ENCODE assay signal across 22 cellular contexts in the genomic region with DNA sequence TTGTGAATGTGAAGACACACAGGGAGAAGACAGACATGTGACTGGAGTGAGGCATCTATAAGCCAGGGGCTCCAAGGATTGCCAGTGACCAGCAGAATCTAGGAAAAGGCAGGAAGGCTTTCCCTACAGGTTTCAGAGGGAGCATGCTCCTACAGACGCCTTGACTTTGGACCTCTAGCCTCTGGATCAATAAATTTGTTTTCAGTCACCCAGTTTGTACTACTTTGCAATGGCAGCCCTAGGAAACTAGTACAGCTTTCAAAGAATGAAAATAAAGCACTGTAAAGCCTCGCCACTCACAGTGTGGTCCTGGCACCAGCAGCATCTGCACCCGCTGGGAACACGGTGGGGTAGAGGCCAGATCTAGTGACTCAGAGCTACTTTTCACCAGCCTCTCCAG.
"Had no signal": no experiment of that assay in that cellular context is flagged by ENCODE, and none has a peak within 500 bp of the region (broad histone marks: within the 10 kb centered on the region; RNA-seq: fewer than 3 reads in every experiment).

No MANE protein-coding gene starts in this region.

- H3K4me2 ChIP-seq: smooth muscle cell had no signal

- H3K9me3 Mint-ChIP-seq: activated CD4-positive, alpha-beta T cell treated with anti-CD3 and anti-CD28 coated beads, Interleukin-2, amount 10 ng/mL, durations not matched to agents 24 days and 14 days; activated CD8-positive, alpha-beta T cell treated with anti-CD3 and anti-CD28 coated beads for 36 hours; activated naive CD8-positive, alpha-beta T cell treated with anti-CD3 and anti-CD28 coated beads for 36 hours; activated T-helper 17 cell treated with anti-CD3 and anti-CD28 coated beads, Interleukin-2, amount 50 U/mL, for 72 hours; stimulated activated effector memory CD8-positive, alpha-beta T cell treated with anti-CD3 and anti-CD28 coated beads, Interleukin-12 subunit alpha, Interleukin-12 subunit beta, amount 100 ng/mL, for 72 hours; type B pancreatic cell had no signal

- H3K4me1 Mint-ChIP-seq: activated CD4-positive, alpha-beta T cell treated with anti-CD3 and anti-CD28 coated beads, Interleukin-2, amount 10 ng/mL, durations not matched to agents 24 days and 14 days; activated naive CD8-positive, alpha-beta T cell treated with anti-CD3 and anti-CD28 coated beads for 36 hours; activated T-helper 17 cell treated with anti-CD3 and anti-CD28 coated beads, Interleukin-2, amount 50 U/mL, for 72 hours; naive thymus-derived CD4-positive, alpha-beta T cell; stimulated activated effector memory CD8-positive, alpha-beta T cell treated with anti-CD3 and anti-CD28 coated beads, Interleukin-12 subunit alpha, Interleukin-12 subunit beta, amount 100 ng/mL, for 72 hours had no signal

- H3K4me3 Mint-ChIP-seq: activated CD4-positive, alpha-beta T cell treated with anti-CD3 and anti-CD28 coated beads, Interleukin-2, amount 10 ng/mL, durations not matched to agents 24 days and 14 days; activated CD8-positive, alpha-beta T cell treated with anti-CD3 and anti-CD28 coated beads for 36 hours; activated naive CD8-positive, alpha-beta T cell treated with anti-CD3 and anti-CD28 coated beads for 36 hours; activated T-helper 17 cell treated with anti-CD3 and anti-CD28 coated beads, Interleukin-2, amount 50 U/mL, for 72 hours; naive thymus-derived CD4-positive, alpha-beta T cell; stimulated activated effector memory CD8-positive, alpha-beta T cell treated with anti-CD3 and anti-CD28 coated beads, Interleukin-12 subunit alpha, Interleukin-12 subunit beta, amount 100 ng/mL, for 72 hours; type B pancreatic cell had no signal

- H3K9me3 ChIP-seq: pancreas, stomach, testis had no signal

- H3K4me1 ChIP-seq: pancreas, stomach, testis had no signal

- H3K27me3 ChIP-seq: brain microvascular endothelial cell, pancreas, stomach, testis had no signal

- H3K27me3 Mint-ChIP-seq: activated CD4-positive, alpha-beta T cell treated with anti-CD3 and anti-CD28 coated beads, Interleukin-2, amount 10 ng/mL, durations not matched to agents 24 days and 14 days; activated CD8-positive, alpha-beta T cell treated with anti-CD3 and anti-CD28 coated beads for 36 hours; activated naive CD8-positive, alpha-beta T cell treated with anti-CD3 and anti-CD28 coated beads for 36 hours; activated T-helper 17 cell treated with anti-CD3 and anti-CD28 coated beads, Interleukin-2, amount 50 U/mL, for 72 hours; type B pancreatic cell had no signal

- H3K27ac Mint-ChIP-seq: activated CD4-positive, alpha-beta T cell treated with anti-CD3 and anti-CD28 coated beads, Interleukin-2, amount 10 ng/mL, durations not matched to agents 24 days and 14 days; activated CD8-positive, alpha-beta T cell treated with anti-CD3 and anti-CD28 coated beads for 36 hours; activated naive CD8-positive, alpha-beta T cell treated with anti-CD3 and anti-CD28 coated beads for 36 hours; activated T-helper 17 cell treated with anti-CD3 and anti-CD28 coated beads, Interleukin-2, amount 50 U/mL, for 72 hours; naive thymus-derived CD4-positive, alpha-beta T cell; stimulated activated effector memory CD8-positive, alpha-beta T cell treated with anti-CD3 and anti-CD28 coated beads, Interleukin-12 subunit alpha, Interleukin-12 subunit beta, amount 100 ng/mL, for 72 hours; type B pancreatic cell had no signal

- H3K36me3 ChIP-seq: brain microvascular endothelial cell, pancreas, stomach had no signal

- H3K4me3 ChIP-seq: pancreas, smooth muscle cell, stomach, testis had no signal

- ATAC-seq: activated CD8-positive, alpha-beta T cell treated with anti-CD3 and anti-CD28 coated beads for 36 hours; activated T-helper 17 cell treated with anti-CD3 and anti-CD28 coated beads, Interleukin-2, amount 50 U/mL, for 72 hours; esophagus mucosa; naive thymus-derived CD4-positive, alpha-beta T cell; pancreas; sciatic nerve; stimulated activated effector memory CD8-positive, alpha-beta T cell treated with anti-CD3 and anti-CD28 coated beads, Interleukin-12 subunit alpha, Interleukin-12 subunit beta, amount 100 ng/mL, for 72 hours had no signal

- H3K27ac ChIP-seq: brain microvascular endothelial cell, pancreas, stomach, testis had no signal

- H3K36me3 Mint-ChIP-seq: activated naive CD8-positive, alpha-beta T cell treated with anti-CD3 and anti-CD28 coated beads for 36 hours; naive thymus-derived CD4-positive, alpha-beta T cell; stimulated activated effector memory CD8-positive, alpha-beta T cell treated with anti-CD3 and anti-CD28 coated beads, Interleukin-12 subunit alpha, Interleukin-12 subunit beta, amount 100 ng/mL, for 72 hours; type B pancreatic cell had no signal

- DNase-seq: activated CD4-positive, alpha-beta T cell treated with anti-CD3 and anti-CD28 coated beads, Interleukin-2, amount 10 ng/mL, durations not matched to agents 24 days and 14 days; activated CD8-positive, alpha-beta T cell treated with anti-CD3 and anti-CD28 coated beads for 36 hours; activated naive CD4-positive, alpha-beta T cell; activated naive CD8-positive, alpha-beta T cell treated with anti-CD3 and anti-CD28 coated beads for 36 hours; activated T-cell treated with anti-CD3 and anti-CD28 coated beads, Interleukin-2, amount 50 U/mL, for 1 hour; amygdala; brain microvascular endothelial cell; cerebellar nuclear complex; effector CD4-positive, alpha-beta T cell; mesendoderm; naive thymus-derived CD4-positive, alpha-beta T cell; pancreas; stimulated activated CD4-positive, alpha-beta T cell treated with anti-CD3 and anti-CD28 coated beads, Interleukin-4, amount 100 ng/mL, for 24 hours; stomach; T1000; testis had no signal
